In genomic region chr18:10057808-10058791, GRCh38 we compare ENCODE assay signal across 9 cellular contexts.
DNase-seq lines count a peak whose midpoint lies in the region; ATAC-seq, FAIRE-seq and TF ChIP-seq lines count a peak whose summit lies in the region.
"Had no signal": no experiment of that assay in that cellular context is flagged by ENCODE, and none has a peak within 500 bp of the region (broad histone marks: within the 10 kb centered on the region; RNA-seq: fewer than 3 reads in every experiment).

No MANE protein-coding gene starts in this region.

- no peak for FAIRE-seq in bronchial epithelial cell (lab: Jason Lieb, UNC)
- FAIRE-seq: colon had no signal

- H3K4me3 ChIP-seq in ACC112 (ENCODE audit: low read depth, low read length) (peak overlapping the region; percentile 55; the same call in 1 of the 2 replicates), MG63 (no peak overlapping the region), bronchial epithelial cell (ENCODE audit: low read depth, low read length) (no peak overlapping the region), mesenchymal stem cell (ENCODE audit: insufficient read depth in 1 of 2, low read depth in 1 of 2, low read length in 2 of 2) (peak overlapping the region in 1 of 2 experiments; percentile 32)

- H3K27me3 ChIP-seq in ACC112 (ENCODE audit: insufficient read depth, low read length) (no peaks in the 10 kb centered on the region), MG63 (no peaks in the 10 kb centered on the region), bronchial epithelial cell (ENCODE audit: control insufficient read depth, insufficient read depth, low read length) (no peaks in the 10 kb centered on the region), mesenchymal stem cell (ENCODE audit: control insufficient read depth in 1 of 2, insufficient read depth in 1 of 2, low read length in 2 of 2) (no peaks in the 10 kb centered on the region)

- peak overlapping the region; percentile 84 for H2AFZ ChIP-seq in ACC112 (ENCODE audit: low read length, unreplicated experiment)
- H2AFZ ChIP-seq in mesenchymal stem cell (ENCODE audit: low read depth, low read length), result no peak overlapping the region

- CTCF ChIA-PET in WTC11 (lab: Charles Lee), result no interaction called here

- H3K18ac ChIP-seq in mesenchymal stem cell (ENCODE audit: low read depth in 1 of 2, low read length in 2 of 2), result peak overlapping the region; percentile 89 to 99

- H3K36me3 ChIP-seq in ACC112 (ENCODE audit: insufficient read depth, low read length), result no peaks in the 10 kb centered on the region
- H3K36me3 ChIP-seq in MG63, result no peaks in the 10 kb centered on the region
- H3K36me3 ChIP-seq in bronchial epithelial cell (ENCODE audit: control insufficient read depth, insufficient read depth, low read length), result no peaks in the 10 kb centered on the region
- no peaks in the 10 kb centered on the region for H3K36me3 ChIP-seq in mesenchymal stem cell (ENCODE audit: control insufficient read depth in 1 of 2, insufficient read depth in 2 of 2, low read depth in 1 of 2, low read length in 2 of 2)

- no peaks in the 10 kb centered on the region for H3K79me1 ChIP-seq in mesenchymal stem cell (replicated peaks; ENCODE audit: low read length, poor library complexity, severe bottlenecking)

- H3K27ac ChIP-seq in ACC112 (ENCODE audit: low read depth, low read length) (peak overlapping the region; percentile 97), mesenchymal stem cell (ENCODE audit: low read length, poor library complexity, severe bottlenecking) (peak overlapping the region; percentile 92)

- H3K4me1 ChIP-seq in ACC112 (ENCODE audit: control insufficient read depth, insufficient read depth, low read length, unreplicated experiment) (peaks cover 25% of the 10 kb centered on the region), mesenchymal stem cell (ENCODE audit: control insufficient read depth, insufficient read depth, low read depth, low read length) (peaks cover 11% of the 10 kb centered on the region)

- H2BK120ac ChIP-seq in mesenchymal stem cell (ENCODE audit: low read depth, low read length), result peak overlapping the region; percentile 51

- WGBS in mesenchymal stem cell, result 25% methylated on average over 3 of the region's 5 CpGs

- H3K9me3 ChIP-seq in MG63, result no peaks in the 10 kb centered on the region
- no peaks in the 10 kb centered on the region for H3K9me3 ChIP-seq in mesenchymal stem cell (ENCODE audit: control insufficient read depth, low read length)

- TF ChIP-seq CTCF in bronchial epithelial cell (IDR thresholded peaks at IDR 0.05; ENCODE audit: insufficient read depth, low read length, severe bottlenecking) (no peak), WTC11 (IDR thresholded peaks at IDR 0.05) (no peak)

- no peak overlapping the region for H3K23ac ChIP-seq in mesenchymal stem cell (ENCODE audit: low read length in 2 of 2)

- peak overlapping the region; percentile 4 for H2BK15ac ChIP-seq in mesenchymal stem cell (ENCODE audit: low read depth, poor library complexity, severe bottlenecking)

- peaks cover 12% of the 10 kb centered on the region for H3K4me1 Mint-ChIP-seq in WTC11

- H3K36me3 Mint-ChIP-seq in WTC11, result no peaks in the 10 kb centered on the region

- no peak for ATAC-seq in WTC11
- ATAC-seq in HG02623 (IDR thresholded peaks at IDR 0.05; ENCODE audit: unreplicated experiment), result no peak
- ATAC-seq in GM18511 (IDR thresholded peaks at IDR 0.05; ENCODE audit: unreplicated experiment), result no peak

- H3K27me3 Mint-ChIP-seq in WTC11 (ENCODE audit: low read depth), result no peaks in the 10 kb centered on the region

- POLR2A ChIA-PET in WTC11 (lab: Charles Lee), result no interaction called here

- no peak overlapping the region for H3K14ac ChIP-seq in mesenchymal stem cell (ENCODE audit: low read length in 2 of 2)

- H3K9me3 Mint-ChIP-seq in WTC11, result no peaks in the 10 kb centered on the region

- peak overlapping the region; percentile 96 for H4K8ac ChIP-seq in mesenchymal stem cell (ENCODE audit: low read length)

- peak overlapping the region; percentile 58 for H2AK5ac ChIP-seq in mesenchymal stem cell (ENCODE audit: low read length, severe bottlenecking)

- peak overlapping the region; percentile 80 to 97 for H2BK12ac ChIP-seq in mesenchymal stem cell (ENCODE audit: low read length in 2 of 2)

- peak overlapping the region; percentile 90 to 94 for H3K4ac ChIP-seq in mesenchymal stem cell (ENCODE audit: low read depth in 1 of 2, low read length in 2 of 2)

- peak overlapping the region; percentile 81 for H3K9ac ChIP-seq in mesenchymal stem cell (ENCODE audit: low read length)

- H3K4me2 ChIP-seq in mesenchymal stem cell (ENCODE audit: low read length, poor library complexity, severe bottlenecking), result no peak overlapping the region

- no peaks in the 10 kb centered on the region for H3K79me2 ChIP-seq in ACC112 (ENCODE audit: control insufficient read depth, insufficient read depth, low read length, unreplicated experiment)

- H2BK5ac ChIP-seq in mesenchymal stem cell (ENCODE audit: low read depth, low read length, poor library complexity, severe bottlenecking), result peak overlapping the region; percentile 77

- H4K91ac ChIP-seq in mesenchymal stem cell (ENCODE audit: low read length), result peak overlapping the region; percentile 98

- H3K4me3 Mint-ChIP-seq in WTC11, result no peak overlapping the region

- H3K27ac Mint-ChIP-seq in WTC11, result no peak overlapping the region

- peak; percentile 31 for DNase-seq in MG63
- DNase-seq in bronchial epithelial cell (ENCODE audit: low read depth), result peak; percentile 74
- peak; percentile 81 for DNase-seq in mesenchymal stem cell
- DNase-seq in NCI-H146 treated with DMSO at 0.1 percent for 48 hours (lab: John Stamatoyannopoulos, UW; ENCODE audit: unreplicated experiment), result no peak
- DNase-seq in WTC11 (ENCODE audit: low spot score), result no peak

TF ChIP-seq in WTC11, 78 proteins besides CTCF, POLR2A, EP300 and RAD21:
- TF ChIP-seq, protein P1, sequence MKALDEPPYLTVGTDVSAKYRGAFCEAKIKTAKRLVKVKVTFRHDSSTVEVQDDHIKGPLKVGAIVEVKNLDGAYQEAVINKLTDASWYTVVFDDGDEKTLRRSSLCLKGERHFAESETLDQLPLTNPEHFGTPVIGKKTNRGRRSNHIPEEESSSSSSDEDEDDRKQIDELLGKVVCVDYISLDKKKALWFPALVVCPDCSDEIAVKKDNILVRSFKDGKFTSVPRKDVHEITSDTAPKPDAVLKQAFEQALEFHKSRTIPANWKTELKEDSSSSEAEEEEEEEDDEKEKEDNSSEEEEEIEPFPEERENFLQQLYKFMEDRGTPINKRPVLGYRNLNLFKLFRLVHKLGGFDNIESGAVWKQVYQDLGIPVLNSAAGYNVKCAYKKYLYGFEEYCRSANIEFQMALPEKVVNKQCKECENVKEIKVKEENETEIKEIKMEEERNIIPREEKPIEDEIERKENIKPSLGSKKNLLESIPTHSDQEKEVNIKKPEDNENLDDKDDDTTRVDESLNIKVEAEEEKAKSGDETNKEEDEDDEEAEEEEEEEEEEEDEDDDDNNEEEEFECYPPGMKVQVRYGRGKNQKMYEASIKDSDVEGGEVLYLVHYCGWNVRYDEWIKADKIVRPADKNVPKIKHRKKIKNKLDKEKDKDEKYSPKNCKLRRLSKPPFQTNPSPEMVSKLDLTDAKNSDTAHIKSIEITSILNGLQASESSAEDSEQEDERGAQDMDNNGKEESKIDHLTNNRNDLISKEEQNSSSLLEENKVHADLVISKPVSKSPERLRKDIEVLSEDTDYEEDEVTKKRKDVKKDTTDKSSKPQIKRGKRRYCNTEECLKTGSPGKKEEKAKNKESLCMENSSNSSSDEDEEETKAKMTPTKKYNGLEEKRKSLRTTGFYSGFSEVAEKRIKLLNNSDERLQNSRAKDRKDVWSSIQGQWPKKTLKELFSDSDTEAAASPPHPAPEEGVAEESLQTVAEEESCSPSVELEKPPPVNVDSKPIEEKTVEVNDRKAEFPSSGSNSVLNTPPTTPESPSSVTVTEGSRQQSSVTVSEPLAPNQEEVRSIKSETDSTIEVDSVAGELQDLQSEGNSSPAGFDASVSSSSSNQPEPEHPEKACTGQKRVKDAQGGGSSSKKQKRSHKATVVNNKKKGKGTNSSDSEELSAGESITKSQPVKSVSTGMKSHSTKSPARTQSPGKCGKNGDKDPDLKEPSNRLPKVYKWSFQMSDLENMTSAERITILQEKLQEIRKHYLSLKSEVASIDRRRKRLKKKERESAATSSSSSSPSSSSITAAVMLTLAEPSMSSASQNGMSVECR (CRISPR knock-in tag; IDR thresholded peaks at IDR 0.05; ENCODE audit: borderline replicate concordance), result no peak
- TF ChIP-seq ATF1 (CRISPR knock-in tag; IDR thresholded peaks at IDR 0.05), result no peak
- TF ChIP-seq TEAD4 (CRISPR knock-in tag; IDR thresholded peaks at IDR 0.05), result no peak
- TF ChIP-seq USF1 (CRISPR knock-in tag; IDR thresholded peaks at IDR 0.05), result no peak
- no peak for TF ChIP-seq ZNF281 (CRISPR knock-in tag; IDR thresholded peaks at IDR 0.05)

Comparison
In these comparisons a context has a peak if more than half of its experiments do, and no peak if none do; other contexts are left out.
1. DNase-seq: peak in MG63 (single experiment), bronchial epithelial cell (single experiment) and mesenchymal stem cell (single experiment); none in NCI-H146 treated with DMSO at 0.1 percent for 48 hours (single experiment) and WTC11 (single experiment).